ENCODE assay signal across 18 cellular contexts in the genomic region with DNA sequence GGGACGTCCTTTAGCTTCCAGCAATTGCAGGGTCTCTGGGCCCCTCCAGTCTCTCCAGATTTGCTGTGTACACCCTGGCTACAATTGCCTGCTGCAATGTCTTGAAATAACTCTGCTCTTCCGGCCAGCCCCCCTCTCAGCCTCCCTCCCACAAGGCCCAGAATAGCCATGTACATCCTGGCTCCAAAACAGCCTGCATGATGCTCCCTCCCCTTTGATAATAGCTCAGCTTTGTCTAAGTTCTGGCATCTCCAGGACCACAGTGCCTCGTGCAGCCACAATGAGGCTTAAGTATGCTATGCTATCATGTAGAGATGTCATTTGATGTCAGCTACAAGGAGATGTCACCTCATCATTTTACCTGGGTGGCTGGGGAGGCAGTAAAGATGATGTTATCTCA.
DNase-seq lines count a peak whose midpoint lies in the region; ATAC-seq and TF ChIP-seq lines count a peak whose summit lies in the region.
"Had no signal": no experiment of that assay in that cellular context is flagged by ENCODE, and none has a peak within 500 bp of the region (broad histone marks: within the 10 kb centered on the region; RNA-seq: fewer than 3 reads in every experiment).

No MANE protein-coding gene starts in this region.

- dilution Hi-C loops in mammary epithelial cell (cut with HindIII; ENCODE audit: low sequenced_read_pairs) = no loop called here

- H3K79me2 ChIP-seq in mammary epithelial cell (ENCODE audit: insufficient read depth, low read length) (no peaks in the 10 kb centered on the region), MM.1S (ENCODE audit: low read length) (no peaks in the 10 kb centered on the region)

- H3F3A ChIP-seq in MM.1S (ENCODE audit: insufficient read depth, low read length) = no peaks in the 10 kb centered on the region

- H2AFZ ChIP-seq in mammary epithelial cell (ENCODE audit: low read depth, low read length) = no peak overlapping the region
- no peak overlapping the region for H2AFZ ChIP-seq in MM.1S (ENCODE audit: low read length)

- H3K9ac ChIP-seq in mammary epithelial cell (ENCODE audit: insufficient read depth, low read length) (no peak overlapping the region), MM.1S (ENCODE audit: low read length) (no peak overlapping the region)

- H3K9me3 ChIP-seq in RWPE2 (ENCODE audit: severe bottlenecking) (no peaks in the 10 kb centered on the region), mammary epithelial cell (replicated peaks; ENCODE audit: insufficient read depth, low read length) (peaks cover 6% of the 10 kb centered on the region), MM.1S (replicated peaks; ENCODE audit: insufficient read depth, low read length) (no peaks in the 10 kb centered on the region)
- H3K9me3 ChIP-seq: HAP-1 had no signal

- H3K9me3 Mint-ChIP-seq in glutamatergic neuron (ENCODE audit: unreplicated experiment) = peaks cover 12% of the 10 kb centered on the region

- H3K36me3 ChIP-seq in RWPE2 (ENCODE audit: low read depth) (no peaks in the 10 kb centered on the region), mammary epithelial cell (ENCODE audit: insufficient read depth, low read length) (no peaks in the 10 kb centered on the region), MM.1S (replicated peaks; ENCODE audit: insufficient read depth, low read length) (no peaks in the 10 kb centered on the region)
- H3K36me3 ChIP-seq: HAP-1 had no signal

- H3K9me2 ChIP-seq in MM.1S (replicated peaks; ENCODE audit: insufficient read depth, low read length) = no peaks in the 10 kb centered on the region

- H3K27ac ChIP-seq in 22Rv1 (peak overlapping the region; percentile 81), RWPE2 (ENCODE audit: poor library complexity, severe bottlenecking) (no peak overlapping the region), mammary epithelial cell (ENCODE audit: insufficient read depth, low read depth, low read length) (no peak overlapping the region), MM.1S (ENCODE audit: low read length) (no peak overlapping the region)

- WGBS in mammary epithelial cell (ENCODE audit: low coverage, missing lambda C conversion rate) = 21% methylated on average over 3 of the region's 3 CpGs

- H3K4me3 Mint-ChIP-seq in glutamatergic neuron (ENCODE audit: unreplicated experiment) = no peak overlapping the region
- H3K4me3 Mint-ChIP-seq: CD4-positive, alpha-beta memory T cell; HFFc6 had no signal

- H3K4me1 Mint-ChIP-seq in glutamatergic neuron (ENCODE audit: low read depth, unreplicated experiment) = peaks cover 36% of the 10 kb centered on the region
- H3K4me1 Mint-ChIP-seq: CD4-positive, alpha-beta memory T cell had no signal

- BruUV-seq in mammary epithelial cell (replicated peaks; lab: Mats Ljungman, UMichigan) = no TSS peak

- H3K27ac Mint-ChIP-seq in glutamatergic neuron (ENCODE audit: unreplicated experiment) = peak overlapping the region; percentile 52
- H3K27ac Mint-ChIP-seq: CD4-positive, alpha-beta memory T cell; HFFc6 had no signal

- CTCF ChIA-PET in mammary epithelial cell (lab: Charles Lee; ENCODE audit: low non-redundant PET) = no interaction called here

- H3K27me3 ChIP-seq in RWPE2 (ENCODE audit: insufficient read depth, poor library complexity, severe bottlenecking) (no peaks in the 10 kb centered on the region), mammary epithelial cell (ENCODE audit: insufficient read depth, low read length) (no peaks in the 10 kb centered on the region), MM.1S (replicated peaks; ENCODE audit: insufficient read depth, low read length) (no peaks in the 10 kb centered on the region)

- H3K4me2 ChIP-seq in mammary epithelial cell (ENCODE audit: insufficient read depth, low read depth, low read length) = no peak overlapping the region
- H3K4me2 ChIP-seq in MM.1S (ENCODE audit: low read depth, low read length) = no peak overlapping the region

- in situ Hi-C loops in mammary epithelial cell (cut with MboI; ENCODE audit: low sequenced_read_pairs in 2 of 2) = no loop called here

- peaks cover 3% of the 10 kb centered on the region for H3K27me3 Mint-ChIP-seq in glutamatergic neuron (ENCODE audit: unreplicated experiment)

- DNase-seq in RWPE2 (ENCODE audit: low spot score) (peak; percentile 10), glutamatergic neuron (no peak), posterior cingulate gyrus (peak in 8 of 10 donors; percentile 18 to 89 (median 46)), mammary epithelial cell (no peak), MM.1S (no peak)
- no peak for DNase-seq in stimulated activated CD4-positive, alpha-beta T cell treated with anti-CD3 and anti-CD28 coated beads, Interleukin-2, amount 100 ng/mL, for 24 hours
- DNase-seq: C1 segment of cervical spinal cord; Calu3; CD4-positive, alpha-beta memory T cell; COR-L47; EL; GDM1; GOT3; HFFc6 had no signal

- intact Hi-C loops in posterior cingulate gyrus (cut with DNase I) (no loop called here), mammary epithelial cell (cut with micrococcal nuclease) (no loop called here)

- H3K4me1 ChIP-seq in RWPE2 (ENCODE audit: insufficient read depth, poor library complexity, severe bottlenecking) (no peaks in the 10 kb centered on the region), mammary epithelial cell (ENCODE audit: insufficient read depth, low read length) (no peaks in the 10 kb centered on the region), MM.1S (ENCODE audit: low read length) (no peaks in the 10 kb centered on the region)
- H3K4me1 ChIP-seq: HAP-1 had no signal

- H3K36me3 Mint-ChIP-seq in glutamatergic neuron (ENCODE audit: unreplicated experiment) = peaks cover 21% of the 10 kb centered on the region
- H3K36me3 Mint-ChIP-seq: CD4-positive, alpha-beta memory T cell had no signal

- TF ChIP-seq CTCF in 22Rv1 (IDR thresholded peaks at IDR 0.05) = no peak
- no peak for TF ChIP-seq CTCF in RWPE2 (IDR thresholded peaks at IDR 0.05; ENCODE audit: poor library complexity, severe bottlenecking)
- no peak for TF ChIP-seq CTCF in glutamatergic neuron (IDR thresholded peaks at IDR 0.05; ENCODE audit: partially characterized antibody, unreplicated experiment)
- TF ChIP-seq CTCF in mammary epithelial cell (conservative IDR thresholded peaks at IDR 0.05 in 1 of 2, IDR thresholded peaks at IDR 0.05 in 1 of 2; ENCODE audit: extremely low read depth in 1 of 2, insufficient read depth in 1 of 2, low read depth in 1 of 2, low read length in 2 of 2) = no peak
- no peak for TF ChIP-seq CTCF in MM.1S (IDR thresholded peaks at IDR 0.05; ENCODE audit: low read length)

- ATAC-seq in RWPE2 (ENCODE audit: low read depth) (no peak), SK-N-SH treated with all-trans-retinoic acid at 6 μM for 48 hours (no peak)
- ATAC-seq: GM12878 had no signal

- H3K4me3 ChIP-seq in RWPE2 (ENCODE audit: severe bottlenecking) = no peak overlapping the region
- no peak overlapping the region for H3K4me3 ChIP-seq in mammary epithelial cell (replicated peaks in 1 of 3; ENCODE audit: insufficient read depth in 1 of 3, low read depth in 2 of 3, low read length in 3 of 3)
- no peak overlapping the region for H3K4me3 ChIP-seq in MM.1S (ENCODE audit: low read length)
- H3K4me3 ChIP-seq: GM12878, HAP-1 had no signal

- no peaks in the 10 kb centered on the region for H4K20me1 ChIP-seq in mammary epithelial cell (ENCODE audit: insufficient read depth, low read length)
- H4K20me1 ChIP-seq in MM.1S (ENCODE audit: insufficient read depth, low read length) = no peaks in the 10 kb centered on the region

TF ChIP-seq in SK-N-SH treated with all-trans-retinoic acid at 6 μM for 48 hours, 23 proteins besides CTCF, POLR2A, EP300 and RAD21 (continues in another document):
- TF ChIP-seq, protein P1, sequence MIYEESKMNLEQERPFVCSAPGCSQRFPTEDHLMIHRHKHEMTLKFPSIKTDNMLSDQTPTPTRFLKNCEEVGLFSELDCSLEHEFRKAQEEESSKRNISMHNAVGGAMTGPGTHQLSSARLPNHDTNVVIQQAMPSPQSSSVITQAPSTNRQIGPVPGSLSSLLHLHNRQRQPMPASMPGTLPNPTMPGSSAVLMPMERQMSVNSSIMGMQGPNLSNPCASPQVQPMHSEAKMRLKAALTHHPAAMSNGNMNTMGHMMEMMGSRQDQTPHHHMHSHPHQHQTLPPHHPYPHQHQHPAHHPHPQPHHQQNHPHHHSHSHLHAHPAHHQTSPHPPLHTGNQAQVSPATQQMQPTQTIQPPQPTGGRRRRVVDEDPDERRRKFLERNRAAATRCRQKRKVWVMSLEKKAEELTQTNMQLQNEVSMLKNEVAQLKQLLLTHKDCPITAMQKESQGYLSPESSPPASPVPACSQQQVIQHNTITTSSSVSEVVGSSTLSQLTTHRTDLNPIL (CRISPR knock-in tag; IDR thresholded peaks at IDR 0.05; ENCODE audit: low read depth) = no peak
- no peak for TF ChIP-seq ISL1 (CRISPR knock-in tag; IDR thresholded peaks at IDR 0.05)
- TF ChIP-seq ZNF70 (CRISPR knock-in tag; IDR thresholded peaks at IDR 0.05) = no peak
- TF ChIP-seq, protein P2, sequence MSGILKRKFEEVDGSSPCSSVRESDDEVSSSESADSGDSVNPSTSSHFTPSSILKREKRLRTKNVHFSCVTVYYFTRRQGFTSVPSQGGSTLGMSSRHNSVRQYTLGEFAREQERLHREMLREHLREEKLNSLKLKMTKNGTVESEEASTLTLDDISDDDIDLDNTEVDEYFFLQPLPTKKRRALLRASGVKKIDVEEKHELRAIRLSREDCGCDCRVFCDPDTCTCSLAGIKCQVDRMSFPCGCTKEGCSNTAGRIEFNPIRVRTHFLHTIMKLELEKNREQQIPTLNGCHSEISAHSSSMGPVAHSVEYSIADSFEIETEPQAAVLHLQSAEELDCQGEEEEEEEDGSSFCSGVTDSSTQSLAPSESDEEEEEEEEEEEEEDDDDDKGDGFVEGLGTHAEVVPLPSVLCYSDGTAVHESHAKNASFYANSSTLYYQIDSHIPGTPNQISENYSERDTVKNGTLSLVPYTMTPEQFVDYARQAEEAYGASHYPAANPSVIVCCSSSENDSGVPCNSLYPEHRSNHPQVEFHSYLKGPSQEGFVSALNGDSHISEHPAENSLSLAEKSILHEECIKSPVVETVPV (CRISPR knock-in tag; IDR thresholded peaks at IDR 0.05) = no peak
- no peak for TF ChIP-seq TOX (CRISPR knock-in tag; IDR thresholded peaks at IDR 0.05; ENCODE audit: borderline replicate concordance)
- no peak for TF ChIP-seq ZNF565 (CRISPR knock-in tag; conservative IDR thresholded peaks at IDR 0.05; ENCODE audit: low read depth)
- no peak for TF ChIP-seq ARNTL (CRISPR knock-in tag; IDR thresholded peaks at IDR 0.05; ENCODE audit: borderline replicate concordance, low read depth)
- TF ChIP-seq ZC3H10 (CRISPR knock-in tag; IDR thresholded peaks at IDR 0.05) = no peak
- no peak for TF ChIP-seq RARB (CRISPR knock-in tag; IDR thresholded peaks at IDR 0.05)
- TF ChIP-seq BACH2 (CRISPR knock-in tag; IDR thresholded peaks at IDR 0.05; ENCODE audit: borderline replicate concordance) = no peak
- no peak for TF ChIP-seq SNAI2 (CRISPR knock-in tag; IDR thresholded peaks at IDR 0.05)
- no peak for TF ChIP-seq ZNF8 (CRISPR knock-in tag; IDR thresholded peaks at IDR 0.05)
- TF ChIP-seq CSDC2 (CRISPR knock-in tag; IDR thresholded peaks at IDR 0.05) = no peak

Comparison
In these comparisons a context has a peak if more than half of its experiments do, and no peak if none do; other contexts are left out.
1. DNase-seq: peak in RWPE2 (single experiment) and posterior cingulate gyrus (8 of 10); none in glutamatergic neuron (single experiment), mammary epithelial cell (single experiment), stimulated activated CD4-positive, alpha-beta T cell treated with anti-CD3 and anti-CD28 coated beads, Interleukin-2, amount 100 ng/mL, for 24 hours (0 of 2) and MM.1S (single experiment).